Comparison of ENCODE assay signal across 23 cellular contexts in genomic region chr2:233234996-233235395, GRCh38. TPM values are rescaled to one million over a fixed set of nuclear protein-coding genes. Genes with fewer than 3 reads are reported as not detected.
DNase-seq lines count a peak whose midpoint lies in the region; ATAC-seq and TF ChIP-seq lines count a peak whose summit lies in the region.
"Had no signal": no experiment of that assay in that cellular context is flagged by ENCODE, and none has a peak within 500 bp of the region (broad histone marks: within the 10 kb centered on the region; RNA-seq: fewer than 3 reads in every experiment).

No MANE protein-coding gene starts in this region.

- no peak overlapping the region for H2AK5ac ChIP-seq in trophoblast cell (ENCODE audit: low read length)
- H2AK5ac ChIP-seq in H9 (ENCODE audit: insufficient read length, low read length) = no peak overlapping the region

- H3K36me3 Mint-ChIP-seq in activated naive CD4-positive, alpha-beta T cell treated with anti-CD3 and anti-CD28 coated beads, Interleukin-2, amount 10 ng/mL, durations not matched to agents 7 days and 5 days = peaks cover 18% of the 10 kb centered on the region
- no peaks in the 10 kb centered on the region for H3K36me3 Mint-ChIP-seq in activated naive CD4-positive, alpha-beta T cell treated with anti-CD3 and anti-CD28 coated beads for 36 hours (ENCODE audit: low read depth)
- peaks cover 11% of the 10 kb centered on the region for H3K36me3 Mint-ChIP-seq in activated T-helper 1 cell treated with anti-CD3 and anti-CD28 coated beads, Interleukin-12 subunit alpha, Interleukin-12 subunit beta, Interleukin-2, Interleukin-4 antibody, amounts not matched to agents 30 ng/mL and 10 ng/mL and 1 ng/mL, durations not matched to agents 14 hours and 24 hours and 36 hours (ENCODE audit: low read depth)
- H3K36me3 Mint-ChIP-seq in activated naive CD8-positive, alpha-beta T cell treated with anti-CD3 and anti-CD28 coated beads, Interleukin-2, amount 10 ng/mL, durations not matched to agents 7 days and 5 days = peaks cover 17% of the 10 kb centered on the region
- H3K36me3 Mint-ChIP-seq in H9 (ENCODE audit: insufficient read depth in 1 of 3, low read depth in 3 of 3) = no peaks in the 10 kb centered on the region

- no peak overlapping the region for H3K27ac ChIP-seq in trophoblast cell (ENCODE audit: low read depth, low read length)
- H3K27ac ChIP-seq in H9 (ENCODE audit: insufficient read length, low read depth, low read length) = no peak overlapping the region
- H3K27ac ChIP-seq: GM23248 had no signal

- no peak overlapping the region for H3K14ac ChIP-seq in trophoblast cell (ENCODE audit: low read length)
- no peak overlapping the region for H3K14ac ChIP-seq in H9 (ENCODE audit: insufficient read depth, low read length)

- H3K4me2 ChIP-seq in trophoblast cell (ENCODE audit: low read length) (no peak overlapping the region), H9 (ENCODE audit: insufficient read depth, insufficient read length, low read length) (no peak overlapping the region)

- H4K5ac ChIP-seq in H9 (ENCODE audit: insufficient read length, low read depth, low read length) = no peak overlapping the region

- H3K27me3 ChIP-seq in trophoblast cell (ENCODE audit: insufficient read depth, low read length) (no peaks in the 10 kb centered on the region), H9 (ENCODE audit: insufficient read depth, low read length) (no peaks in the 10 kb centered on the region)

- POLR2A ChIA-PET in activated naive CD8-positive, alpha-beta T cell treated with anti-CD3 and anti-CD28 coated beads, Interleukin-2, amount 10 ng/mL, durations not matched to agents 7 days and 5 days (lab: Charles Lee) = interaction anchor here (0.7 to 1.5 kb wide), 3 partner anchors 15 to 156 kb away, joined by 3 to 7 read pairs (median 3); no protein-coding TSS in a partner anchor

- H3K9me3 ChIP-seq in trophoblast cell (ENCODE audit: insufficient read depth, low read depth, low read length) = no peaks in the 10 kb centered on the region
- no peaks in the 10 kb centered on the region for H3K9me3 ChIP-seq in H9 (ENCODE audit: control insufficient read depth, low read depth, low read length)

- no peak overlapping the region for H3K4me3 ChIP-seq in trophoblast cell (ENCODE audit: low read depth, low read length)
- H3K4me3 ChIP-seq: GM23248, K562 had no signal

- no peak for ATAC-seq in activated naive CD8-positive, alpha-beta T cell treated with anti-CD3 and anti-CD28 coated beads, Interleukin-2, amount 10 ng/mL, durations not matched to agents 7 days and 5 days (ENCODE audit: low read depth)
- ATAC-seq in GM21786 (IDR thresholded peaks at IDR 0.05; ENCODE audit: unreplicated experiment) = no peak
- ATAC-seq: K562 had no signal

- WGBS in trophoblast cell (ENCODE audit: extremely low coverage, insufficient coverage, insufficient read length) = no CpG with 5 or more reads among the region's 3 CpGs
- WGBS in H9 (ENCODE audit: extremely low coverage, insufficient read length, low lambda C conversion rate) = no CpG with 5 or more reads among the region's 3 CpGs

- no peaks in the 10 kb centered on the region for H4K20me1 ChIP-seq in H9 (ENCODE audit: control insufficient read depth, insufficient read depth, insufficient read length)

- H3K27ac Mint-ChIP-seq in activated naive CD4-positive, alpha-beta T cell treated with anti-CD3 and anti-CD28 coated beads, Interleukin-2, amount 10 ng/mL, durations not matched to agents 7 days and 5 days = peak overlapping the region; percentile 39
- no peak overlapping the region for H3K27ac Mint-ChIP-seq in activated naive CD4-positive, alpha-beta T cell treated with anti-CD3 and anti-CD28 coated beads for 36 hours
- H3K27ac Mint-ChIP-seq in activated T-helper 1 cell treated with anti-CD3 and anti-CD28 coated beads, Interleukin-12 subunit alpha, Interleukin-12 subunit beta, Interleukin-2, Interleukin-4 antibody, amounts not matched to agents 30 ng/mL and 10 ng/mL and 1 ng/mL, durations not matched to agents 14 hours and 24 hours and 36 hours = peak overlapping the region; percentile 72
- peak overlapping the region; percentile 8 for H3K27ac Mint-ChIP-seq in activated naive CD8-positive, alpha-beta T cell treated with anti-CD3 and anti-CD28 coated beads, Interleukin-2, amount 10 ng/mL, durations not matched to agents 7 days and 5 days
- no peak overlapping the region for H3K27ac Mint-ChIP-seq in H9

- H3K4me1 Mint-ChIP-seq in activated naive CD4-positive, alpha-beta T cell treated with anti-CD3 and anti-CD28 coated beads, Interleukin-2, amount 10 ng/mL, durations not matched to agents 7 days and 5 days = peaks cover 74% of the 10 kb centered on the region
- H3K4me1 Mint-ChIP-seq in activated naive CD4-positive, alpha-beta T cell treated with anti-CD3 and anti-CD28 coated beads for 36 hours (ENCODE audit: low read depth) = peaks cover 39% of the 10 kb centered on the region
- H3K4me1 Mint-ChIP-seq in activated T-helper 1 cell treated with anti-CD3 and anti-CD28 coated beads, Interleukin-12 subunit alpha, Interleukin-12 subunit beta, Interleukin-2, Interleukin-4 antibody, amounts not matched to agents 30 ng/mL and 10 ng/mL and 1 ng/mL, durations not matched to agents 14 hours and 24 hours and 36 hours (ENCODE audit: low read depth) = peaks cover 66% of the 10 kb centered on the region
- peaks cover 63% of the 10 kb centered on the region for H3K4me1 Mint-ChIP-seq in activated naive CD8-positive, alpha-beta T cell treated with anti-CD3 and anti-CD28 coated beads, Interleukin-2, amount 10 ng/mL, durations not matched to agents 7 days and 5 days
- no peaks in the 10 kb centered on the region for H3K4me1 Mint-ChIP-seq in H9

- H2BK15ac ChIP-seq in H9 (ENCODE audit: low read depth, low read length) = no peak overlapping the region

- H4K8ac ChIP-seq in trophoblast cell (ENCODE audit: low read depth, low read length) (no peak overlapping the region), H9 (replicated peaks; ENCODE audit: insufficient read length, low read depth, low read length) (no peak overlapping the region)

- H2AFZ ChIP-seq in trophoblast cell (ENCODE audit: insufficient read depth, low read length, poor library complexity) = no peak overlapping the region
- no peak overlapping the region for H2AFZ ChIP-seq in H9 (ENCODE audit: low read length)
- H2AFZ ChIP-seq: GM23248 had no signal

- peaks cover 15% of the 10 kb centered on the region for H3K9me3 Mint-ChIP-seq in activated naive CD4-positive, alpha-beta T cell treated with anti-CD3 and anti-CD28 coated beads, Interleukin-2, amount 10 ng/mL, durations not matched to agents 7 days and 5 days
- no peaks in the 10 kb centered on the region for H3K9me3 Mint-ChIP-seq in activated naive CD4-positive, alpha-beta T cell treated with anti-CD3 and anti-CD28 coated beads for 36 hours
- H3K9me3 Mint-ChIP-seq in activated T-helper 1 cell treated with anti-CD3 and anti-CD28 coated beads, Interleukin-12 subunit alpha, Interleukin-12 subunit beta, Interleukin-2, Interleukin-4 antibody, amounts not matched to agents 30 ng/mL and 10 ng/mL and 1 ng/mL, durations not matched to agents 14 hours and 24 hours and 36 hours = peaks cover 13% of the 10 kb centered on the region
- peaks cover 6% of the 10 kb centered on the region for H3K9me3 Mint-ChIP-seq in activated naive CD8-positive, alpha-beta T cell treated with anti-CD3 and anti-CD28 coated beads, Interleukin-2, amount 10 ng/mL, durations not matched to agents 7 days and 5 days
- 0 out of 5 replicates have a peak, but pooled peaks cover 0 to 2% of the 10 kb centered on the region in 2 experiments for H3K9me3 Mint-ChIP-seq in H9

- TF ChIP-seq CTCF in H9 (conservative IDR thresholded peaks at IDR 0.05) = no peak

- H3K79me1 ChIP-seq in trophoblast cell (ENCODE audit: low read length) = no peaks in the 10 kb centered on the region
- H3K79me1 ChIP-seq in H9 (ENCODE audit: insufficient read depth, low read depth, low read length, poor library complexity, severe bottlenecking) = no peaks in the 10 kb centered on the region

- no peak overlapping the region for H2BK12ac ChIP-seq in trophoblast cell (ENCODE audit: low read length)
- H2BK12ac ChIP-seq in H9 (ENCODE audit: insufficient read length, low read depth, low read length) = no peak overlapping the region

- CTCF ChIA-PET in activated naive CD4-positive, alpha-beta T cell treated with anti-CD3 and anti-CD28 coated beads, Interleukin-2, amount 10 ng/mL, durations not matched to agents 7 days and 5 days (lab: Charles Lee) = interaction anchor here (0.6 to 2.0 kb wide), 5 partner anchors 11 to 181 kb away, joined by 3 to 9 read pairs (median 4); no protein-coding TSS in a partner anchor
- CTCF ChIA-PET in activated naive CD4-positive, alpha-beta T cell treated with anti-CD3 and anti-CD28 coated beads for 36 hours (lab: Charles Lee) = no interaction called here

- H3K23me2 ChIP-seq in H9 (ENCODE audit: insufficient read length, low read depth, low read length, poor library complexity, severe bottlenecking) = no peaks in the 10 kb centered on the region

- H3K27me3 Mint-ChIP-seq in activated naive CD4-positive, alpha-beta T cell treated with anti-CD3 and anti-CD28 coated beads, Interleukin-2, amount 10 ng/mL, durations not matched to agents 7 days and 5 days = no peaks in the 10 kb centered on the region
- no peaks in the 10 kb centered on the region for H3K27me3 Mint-ChIP-seq in activated naive CD4-positive, alpha-beta T cell treated with anti-CD3 and anti-CD28 coated beads for 36 hours (ENCODE audit: low read depth)
- H3K27me3 Mint-ChIP-seq in activated T-helper 1 cell treated with anti-CD3 and anti-CD28 coated beads, Interleukin-12 subunit alpha, Interleukin-12 subunit beta, Interleukin-2, Interleukin-4 antibody, amounts not matched to agents 30 ng/mL and 10 ng/mL and 1 ng/mL, durations not matched to agents 14 hours and 24 hours and 36 hours (ENCODE audit: insufficient read depth) = no peaks in the 10 kb centered on the region
- H3K27me3 Mint-ChIP-seq in activated naive CD8-positive, alpha-beta T cell treated with anti-CD3 and anti-CD28 coated beads, Interleukin-2, amount 10 ng/mL, durations not matched to agents 7 days and 5 days = no peaks in the 10 kb centered on the region
- H3K27me3 Mint-ChIP-seq in H9 (ENCODE audit: low read depth) = 0 out of 2 replicates have a peak, but pooled peaks cover 1% of the 10 kb centered on the region
- H3K27me3 Mint-ChIP-seq: CD4-positive, alpha-beta memory T cell had no signal

- no peak overlapping the region for H3K4ac ChIP-seq in trophoblast cell (ENCODE audit: low read depth, low read length)
- no peak overlapping the region for H3K4ac ChIP-seq in H9 (ENCODE audit: low read depth, low read length)

- H3K79me2 ChIP-seq in trophoblast cell (ENCODE audit: control insufficient read depth, insufficient read depth, low read length, poor library complexity) (no peaks in the 10 kb centered on the region), H9 (ENCODE audit: insufficient read depth, low read length) (no peaks in the 10 kb centered on the region)

- H3K18ac ChIP-seq in trophoblast cell (ENCODE audit: low read length) (no peak overlapping the region), H9 (ENCODE audit: insufficient read length, low read depth, low read length) (no peak overlapping the region)

- H3K4me3 Mint-ChIP-seq in activated naive CD4-positive, alpha-beta T cell treated with anti-CD3 and anti-CD28 coated beads, Interleukin-2, amount 10 ng/mL, durations not matched to agents 7 days and 5 days = no peak overlapping the region
- no peak overlapping the region for H3K4me3 Mint-ChIP-seq in activated naive CD4-positive, alpha-beta T cell treated with anti-CD3 and anti-CD28 coated beads for 36 hours
- no peak overlapping the region for H3K4me3 Mint-ChIP-seq in activated T-helper 1 cell treated with anti-CD3 and anti-CD28 coated beads, Interleukin-12 subunit alpha, Interleukin-12 subunit beta, Interleukin-2, Interleukin-4 antibody, amounts not matched to agents 30 ng/mL and 10 ng/mL and 1 ng/mL, durations not matched to agents 14 hours and 24 hours and 36 hours
- H3K4me3 Mint-ChIP-seq in activated naive CD8-positive, alpha-beta T cell treated with anti-CD3 and anti-CD28 coated beads, Interleukin-2, amount 10 ng/mL, durations not matched to agents 7 days and 5 days = no peak overlapping the region
- H3K4me3 Mint-ChIP-seq in H9 = no peak overlapping the region

- H3K36me3 ChIP-seq in trophoblast cell (ENCODE audit: control insufficient read depth in 1 of 2, insufficient read depth in 2 of 2, low read length in 2 of 2) = no peaks in the 10 kb centered on the region

- H3K23ac ChIP-seq in trophoblast cell (ENCODE audit: low read length) (no peak overlapping the region), H9 (ENCODE audit: insufficient read length, low read depth, low read length) (no peak overlapping the region)

- H3K9ac ChIP-seq in trophoblast cell (ENCODE audit: low read length) (no peak overlapping the region), H9 (ENCODE audit: extremely low read depth, insufficient read length, low read length) (no peak overlapping the region)
- H3K9ac ChIP-seq: GM23248 had no signal

- H4K12ac ChIP-seq in trophoblast cell (ENCODE audit: low read depth, low read length) = no peak overlapping the region

- intact Hi-C loops in activated naive CD4-positive, alpha-beta T cell treated with anti-CD3 and anti-CD28 coated beads for 36 hours (cut with micrococcal nuclease) = loop anchor here (2.0 kb wide), 1 partner anchor 16 kb away; the partner anchor contains the start of gene ATG16L1
- intact Hi-C loops in activated T-helper 1 cell treated with anti-CD3 and anti-CD28 coated beads, Interleukin-12 subunit alpha, Interleukin-12 subunit beta, Interleukin-2, Interleukin-4 antibody, amounts not matched to agents 30 ng/mL and 10 ng/mL and 1 ng/mL, durations not matched to agents 14 hours and 24 hours and 36 hours (cut with micrococcal nuclease) = loop anchor here (1.0 to 5.0 kb wide), 7 partner anchors 12 to 174 kb away; partner anchors contain the start of genes ATG16L1 and INPP5D

- H3K4me1 ChIP-seq in trophoblast cell (ENCODE audit: control insufficient read depth in 1 of 2, insufficient read depth in 2 of 2, low read length in 2 of 2) = no peaks in the 10 kb centered on the region
- no peaks in the 10 kb centered on the region for H3K4me1 ChIP-seq in H9 (ENCODE audit: insufficient read depth, low read length)

- H3T11ph ChIP-seq in H9 (ENCODE audit: low read length) = no peak overlapping the region

- DNase-seq in activated naive CD4-positive, alpha-beta T cell treated with anti-CD3 and anti-CD28 coated beads, Interleukin-2, amount 10 ng/mL, durations not matched to agents 7 days and 5 days = no peak
- DNase-seq in activated naive CD4-positive, alpha-beta T cell treated with anti-CD3 and anti-CD28 coated beads for 36 hours = no peak
- DNase-seq in activated T-helper 1 cell treated with anti-CD3 and anti-CD28 coated beads, Interleukin-12 subunit alpha, Interleukin-12 subunit beta, Interleukin-2, Interleukin-4 antibody, amounts not matched to agents 30 ng/mL and 10 ng/mL and 1 ng/mL, durations not matched to agents 14 hours and 24 hours and 36 hours (ENCODE audit: low spot score) = no peak
- DNase-seq in activated naive CD8-positive, alpha-beta T cell treated with anti-CD3 and anti-CD28 coated beads, Interleukin-2, amount 10 ng/mL, durations not matched to agents 7 days and 5 days = no peak
- DNase-seq in trophoblast cell (peak; percentile 73 to 96), HK-2 (ENCODE audit: unreplicated experiment) (no peak), H9 (no peak)
- DNase-seq: C1 segment of cervical spinal cord, COR-L47, DMS53, GM23248, H7, Kasumi-1, NCI-H1092 treated with DMSO at 0.1 percent for 48 hours, NCI-H1436 treated with DMSO at 0.1 percent for 48 hours, NCI-H187 treated with DMSO at 0.1 percent for 48 hours, NCI-H2107, NCI-H446, NCI-H524 treated with DMSO at 0.1 percent for 48 hours, NCI-H774 had no signal

- H2BK20ac ChIP-seq in H9 (ENCODE audit: low read depth, low read length, poor library complexity, severe bottlenecking) = no peak overlapping the region

- H3K56ac ChIP-seq in H9 (ENCODE audit: insufficient read length, low read depth, low read length) = no peak overlapping the region

- H4K91ac ChIP-seq in trophoblast cell (ENCODE audit: low read depth, low read length) (no peak overlapping the region), H9 (ENCODE audit: insufficient read length, low read depth, low read length) (no peak overlapping the region)

- H2BK120ac ChIP-seq in trophoblast cell (ENCODE audit: insufficient read depth, low read length, poor library complexity) = no peak overlapping the region
- no peak overlapping the region for H2BK120ac ChIP-seq in H9 (ENCODE audit: low read depth, low read length, poor library complexity, severe bottlenecking)

- H2BK5ac ChIP-seq in trophoblast cell (ENCODE audit: low read depth, low read length, poor library complexity) = no peak overlapping the region
- H2BK5ac ChIP-seq in H9 (ENCODE audit: insufficient read length, low read length) = no peak overlapping the region

RNA-seq across cellular contexts. Expression of gene ATG16L1, which starts 16.5 kb away (rescaled TPM):
- 10 to 100 TPM; 21.2 to 24.2 TPM for total RNA-seq in activated naive CD4-positive, alpha-beta T cell treated with anti-CD3 and anti-CD28 coated beads for 36 hours
- total RNA-seq in activated T-helper 1 cell treated with anti-CD3 and anti-CD28 coated beads, Interleukin-12 subunit alpha, Interleukin-12 subunit beta, Interleukin-2, Interleukin-4 antibody, amounts not matched to agents 30 ng/mL and 10 ng/mL and 1 ng/mL, durations not matched to agents 14 hours and 24 hours and 36 hours = 42.4 and 42.7 TPM in 2 replicates
- total RNA-seq in activated naive CD8-positive, alpha-beta T cell treated with anti-CD3 and anti-CD28 coated beads, Interleukin-2, amount 10 ng/mL, durations not matched to agents 7 days and 5 days = 10 to 100 TPM; 60.8 to 67.6 TPM
- polyA plus RNA-seq in trophoblast cell (2013) = 22.2 and 23.6 TPM in 2 replicates
- total RNA-seq in H9 (2021) = 39.3 and 42.0 TPM in 2 replicates

Comparison
In these comparisons a context has a peak if more than half of its experiments do, and no peak if none do; other contexts are left out.
1. H3K27ac Mint-ChIP-seq: peak in activated naive CD4-positive, alpha-beta T cell treated with anti-CD3 and anti-CD28 coated beads, Interleukin-2, amount 10 ng/mL, durations not matched to agents 7 days and 5 days (single experiment), activated T-helper 1 cell treated with anti-CD3 and anti-CD28 coated beads, Interleukin-12 subunit alpha, Interleukin-12 subunit beta, Interleukin-2, Interleukin-4 antibody, amounts not matched to agents 30 ng/mL and 10 ng/mL and 1 ng/mL, durations not matched to agents 14 hours and 24 hours and 36 hours (single experiment) and activated naive CD8-positive, alpha-beta T cell treated with anti-CD3 and anti-CD28 coated beads, Interleukin-2, amount 10 ng/mL, durations not matched to agents 7 days and 5 days (single experiment); none in activated naive CD4-positive, alpha-beta T cell treated with anti-CD3 and anti-CD28 coated beads for 36 hours (single experiment) and H9 (0 of 3).
2. DNase-seq: peak in trophoblast cell (2 of 2); none in activated naive CD4-positive, alpha-beta T cell treated with anti-CD3 and anti-CD28 coated beads, Interleukin-2, amount 10 ng/mL, durations not matched to agents 7 days and 5 days (single experiment), activated naive CD4-positive, alpha-beta T cell treated with anti-CD3 and anti-CD28 coated beads for 36 hours (single experiment), activated T-helper 1 cell treated with anti-CD3 and anti-CD28 coated beads, Interleukin-12 subunit alpha, Interleukin-12 subunit beta, Interleukin-2, Interleukin-4 antibody, amounts not matched to agents 30 ng/mL and 10 ng/mL and 1 ng/mL, durations not matched to agents 14 hours and 24 hours and 36 hours (single experiment), activated naive CD8-positive, alpha-beta T cell treated with anti-CD3 and anti-CD28 coated beads, Interleukin-2, amount 10 ng/mL, durations not matched to agents 7 days and 5 days (single experiment), HK-2 (single experiment) and H9 (single experiment).